In the genomic region with DNA sequence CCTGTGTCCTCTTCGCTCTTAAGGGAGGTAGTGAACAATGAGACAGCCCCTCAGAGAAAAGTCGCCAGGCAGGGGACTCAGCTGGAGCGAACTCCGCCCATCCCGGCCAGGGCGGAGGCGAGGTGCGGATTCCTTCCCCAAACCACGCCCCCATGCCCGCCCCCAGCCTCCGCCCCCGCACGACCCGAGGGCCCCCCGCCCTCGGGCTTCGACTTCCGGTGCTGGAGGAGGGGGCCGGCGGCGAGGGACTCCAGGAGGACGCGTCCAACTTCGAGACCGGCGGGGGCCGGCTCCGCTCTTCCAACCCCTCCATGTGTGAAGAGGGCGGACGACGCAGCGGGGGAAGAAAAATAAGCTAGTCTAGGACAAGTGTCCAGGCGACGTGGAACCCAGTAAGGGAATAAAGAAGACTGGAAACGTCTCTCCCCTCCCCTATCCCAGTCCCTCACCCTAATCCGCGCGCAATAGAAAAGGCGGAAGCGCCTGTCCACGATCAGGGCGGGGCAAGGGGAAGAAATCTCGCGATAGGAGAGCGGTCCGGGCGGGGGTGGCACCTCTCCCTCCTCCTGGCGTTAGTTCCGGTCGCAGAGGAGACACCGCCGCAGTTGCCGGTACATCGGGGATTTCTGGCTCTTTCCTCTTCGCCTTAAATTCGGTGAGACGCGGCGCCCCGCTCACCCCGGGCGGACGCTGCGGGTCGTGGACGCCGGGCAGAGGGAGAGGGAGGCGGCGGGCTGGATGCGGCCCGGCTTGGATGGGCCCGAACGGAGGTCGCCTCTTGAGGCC, we compare ENCODE assay signal across 1 cellular context.
A peak's percentile ranks its signal among the peaks of the same experiment; 100 is the strongest.
TF ChIP-seq lines count a peak whose summit lies in the region.

Gene BZW1, plus strand, starts transcription at position 575 of the 786 bp plus-strand sequence. CDS start 1,308 bp downstream, outside the sequence.

TF ChIP-seq in GM23338, 12 proteins besides CTCF, POLR2A, EP300 and RAD21 (continued from another document):
- TF ChIP-seq, protein P1, sequence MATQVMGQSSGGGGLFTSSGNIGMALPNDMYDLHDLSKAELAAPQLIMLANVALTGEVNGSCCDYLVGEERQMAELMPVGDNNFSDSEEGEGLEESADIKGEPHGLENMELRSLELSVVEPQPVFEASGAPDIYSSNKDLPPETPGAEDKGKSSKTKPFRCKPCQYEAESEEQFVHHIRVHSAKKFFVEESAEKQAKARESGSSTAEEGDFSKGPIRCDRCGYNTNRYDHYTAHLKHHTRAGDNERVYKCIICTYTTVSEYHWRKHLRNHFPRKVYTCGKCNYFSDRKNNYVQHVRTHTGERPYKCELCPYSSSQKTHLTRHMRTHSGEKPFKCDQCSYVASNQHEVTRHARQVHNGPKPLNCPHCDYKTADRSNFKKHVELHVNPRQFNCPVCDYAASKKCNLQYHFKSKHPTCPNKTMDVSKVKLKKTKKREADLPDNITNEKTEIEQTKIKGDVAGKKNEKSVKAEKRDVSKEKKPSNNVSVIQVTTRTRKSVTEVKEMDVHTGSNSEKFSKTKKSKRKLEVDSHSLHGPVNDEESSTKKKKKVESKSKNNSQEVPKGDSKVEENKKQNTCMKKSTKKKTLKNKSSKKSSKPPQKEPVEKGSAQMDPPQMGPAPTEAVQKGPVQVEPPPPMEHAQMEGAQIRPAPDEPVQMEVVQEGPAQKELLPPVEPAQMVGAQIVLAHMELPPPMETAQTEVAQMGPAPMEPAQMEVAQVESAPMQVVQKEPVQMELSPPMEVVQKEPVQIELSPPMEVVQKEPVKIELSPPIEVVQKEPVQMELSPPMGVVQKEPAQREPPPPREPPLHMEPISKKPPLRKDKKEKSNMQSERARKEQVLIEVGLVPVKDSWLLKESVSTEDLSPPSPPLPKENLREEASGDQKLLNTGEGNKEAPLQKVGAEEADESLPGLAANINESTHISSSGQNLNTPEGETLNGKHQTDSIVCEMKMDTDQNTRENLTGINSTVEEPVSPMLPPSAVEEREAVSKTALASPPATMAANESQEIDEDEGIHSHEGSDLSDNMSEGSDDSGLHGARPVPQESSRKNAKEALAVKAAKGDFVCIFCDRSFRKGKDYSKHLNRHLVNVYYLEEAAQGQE (IDR thresholded peaks at IDR 0.05; ENCODE audit: unreplicated experiment), result no peak
- TF ChIP-seq, protein P2, sequence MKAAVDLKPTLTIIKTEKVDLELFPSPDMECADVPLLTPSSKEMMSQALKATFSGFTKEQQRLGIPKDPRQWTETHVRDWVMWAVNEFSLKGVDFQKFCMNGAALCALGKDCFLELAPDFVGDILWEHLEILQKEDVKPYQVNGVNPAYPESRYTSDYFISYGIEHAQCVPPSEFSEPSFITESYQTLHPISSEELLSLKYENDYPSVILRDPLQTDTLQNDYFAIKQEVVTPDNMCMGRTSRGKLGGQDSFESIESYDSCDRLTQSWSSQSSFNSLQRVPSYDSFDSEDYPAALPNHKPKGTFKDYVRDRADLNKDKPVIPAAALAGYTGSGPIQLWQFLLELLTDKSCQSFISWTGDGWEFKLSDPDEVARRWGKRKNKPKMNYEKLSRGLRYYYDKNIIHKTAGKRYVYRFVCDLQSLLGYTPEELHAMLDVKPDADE (IDR thresholded peaks at IDR 0.05), result peak; percentile 70
- TF ChIP-seq JUNB (IDR thresholded peaks at IDR 0.05; ENCODE audit: unreplicated experiment), result peak; percentile 94
